In genomic region chr2:66574701-66575624, GRCh38 we compare ENCODE assay signal across 8 cellular contexts.
DNase-seq lines count a peak whose midpoint lies in the region; ATAC-seq lines count a peak whose summit lies in the region.

No MANE protein-coding gene starts in this region.

- POLR2A ChIA-PET in activated CD4-positive, alpha-beta T cell treated with anti-CD3 and anti-CD28 coated beads for 36 hours (lab: Charles Lee) = no interaction called here

- H3K36me3 Mint-ChIP-seq in activated CD4-positive, alpha-beta T cell treated with anti-CD3 and anti-CD28 coated beads for 36 hours (ENCODE audit: low read depth) = no peaks in the 10 kb centered on the region

- CTCF ChIA-PET in activated CD4-positive, alpha-beta T cell treated with anti-CD3 and anti-CD28 coated beads for 36 hours (lab: Charles Lee) = no interaction called here

- H3K9me3 Mint-ChIP-seq in activated CD4-positive, alpha-beta T cell treated with anti-CD3 and anti-CD28 coated beads for 36 hours (ENCODE audit: low read depth) = no peaks in the 10 kb centered on the region

- no peaks in the 10 kb centered on the region for H3K9me3 ChIP-seq in right cardiac atrium (ENCODE audit: control insufficient read depth, low read length)

- no peaks in the 10 kb centered on the region for H3K4me1 ChIP-seq in right cardiac atrium (ENCODE audit: control insufficient read depth, insufficient read depth, low read length)

- peaks cover 6% of the 10 kb centered on the region for H3K4me1 Mint-ChIP-seq in activated CD4-positive, alpha-beta T cell treated with anti-CD3 and anti-CD28 coated beads for 36 hours

- WGBS in right cardiac atrium = under 1% methylated on average over 35 of the region's 35 CpGs

- H3K4me3 ChIP-seq in right cardiac atrium (ENCODE audit: low read length) = peak overlapping the region; percentile 83

- DNase-seq in activated CD4-positive, alpha-beta T cell treated with anti-CD3 and anti-CD28 coated beads for 36 hours = peak; percentile 34
- no peak for DNase-seq in activated CD4-positive, alpha-beta T cell treated with anti-CD3 and anti-CD28 coated beads, Interleukin-2, amount 50 U/mL, for 1 hour
- DNase-seq in NCI-H2196 treated with DMSO at 0.1 percent for 48 hours (lab: John Stamatoyannopoulos, UW; ENCODE audit: unreplicated experiment) = peak; percentile 23
- DNase-seq in right cardiac atrium = peak; percentile 50 to 78 (median 76)
- peak; percentile 95 for DNase-seq in pons (ENCODE audit: low spot score)
- no peak for DNase-seq in NCI-H1930 (lab: John Stamatoyannopoulos, UW)

- H3K4me3 Mint-ChIP-seq in activated CD4-positive, alpha-beta T cell treated with anti-CD3 and anti-CD28 coated beads for 36 hours = no peak overlapping the region

- H3K27me3 Mint-ChIP-seq in activated CD4-positive, alpha-beta T cell treated with anti-CD3 and anti-CD28 coated beads for 36 hours = peaks cover 49% of the 10 kb centered on the region

- ATAC-seq in activated CD4-positive, alpha-beta T cell treated with anti-CD3 and anti-CD28 coated beads for 36 hours = no peak
- ATAC-seq in right cardiac atrium (peak; percentile 79 to 83), GM19397 (IDR thresholded peaks at IDR 0.05; ENCODE audit: unreplicated experiment) (no peak)

- intact Hi-C loops in activated CD4-positive, alpha-beta T cell treated with anti-CD3 and anti-CD28 coated beads for 36 hours (cut with DNase I, micrococcal nuclease) = loop anchor here (5.0 kb wide), 2 partner anchors 138 to 933 kb away; partner anchors contain the start of gene MEIS1 (in 1 of the 2)
- intact Hi-C loops in right cardiac atrium (cut with DNase I) = loop anchor here (5.0 to 10.0 kb wide), 5 partner anchors 143 to 1270 kb away; no protein-coding TSS in a partner anchor

- H3K27ac Mint-ChIP-seq in activated CD4-positive, alpha-beta T cell treated with anti-CD3 and anti-CD28 coated beads for 36 hours = no peak overlapping the region

- H3K27ac ChIP-seq in angular gyrus (ENCODE audit: low read depth, low read length) (peak overlapping the region; percentile 45), right cardiac atrium (ENCODE audit: low read length) (peak overlapping the region; percentile 36)

- peaks cover 2% of the 10 kb centered on the region for H3K27me3 ChIP-seq in right cardiac atrium (ENCODE audit: control insufficient read depth, insufficient read depth)

Comparison
In these comparisons a context has a peak if more than half of its experiments do, and no peak if none do; other contexts are left out.
1. DNase-seq: peak in activated CD4-positive, alpha-beta T cell treated with anti-CD3 and anti-CD28 coated beads for 36 hours (single experiment), NCI-H2196 treated with DMSO at 0.1 percent for 48 hours (single experiment), right cardiac atrium (3 of 3) and pons (single experiment); none in activated CD4-positive, alpha-beta T cell treated with anti-CD3 and anti-CD28 coated beads, Interleukin-2, amount 50 U/mL, for 1 hour (single experiment) and NCI-H1930 (0 of 2).
2. ATAC-seq: peak in right cardiac atrium (2 of 2); none in activated CD4-positive, alpha-beta T cell treated with anti-CD3 and anti-CD28 coated beads for 36 hours (single experiment) and GM19397 (single experiment).